Comparison of ENCODE assay signal across 9 cellular contexts in the genomic region with DNA sequence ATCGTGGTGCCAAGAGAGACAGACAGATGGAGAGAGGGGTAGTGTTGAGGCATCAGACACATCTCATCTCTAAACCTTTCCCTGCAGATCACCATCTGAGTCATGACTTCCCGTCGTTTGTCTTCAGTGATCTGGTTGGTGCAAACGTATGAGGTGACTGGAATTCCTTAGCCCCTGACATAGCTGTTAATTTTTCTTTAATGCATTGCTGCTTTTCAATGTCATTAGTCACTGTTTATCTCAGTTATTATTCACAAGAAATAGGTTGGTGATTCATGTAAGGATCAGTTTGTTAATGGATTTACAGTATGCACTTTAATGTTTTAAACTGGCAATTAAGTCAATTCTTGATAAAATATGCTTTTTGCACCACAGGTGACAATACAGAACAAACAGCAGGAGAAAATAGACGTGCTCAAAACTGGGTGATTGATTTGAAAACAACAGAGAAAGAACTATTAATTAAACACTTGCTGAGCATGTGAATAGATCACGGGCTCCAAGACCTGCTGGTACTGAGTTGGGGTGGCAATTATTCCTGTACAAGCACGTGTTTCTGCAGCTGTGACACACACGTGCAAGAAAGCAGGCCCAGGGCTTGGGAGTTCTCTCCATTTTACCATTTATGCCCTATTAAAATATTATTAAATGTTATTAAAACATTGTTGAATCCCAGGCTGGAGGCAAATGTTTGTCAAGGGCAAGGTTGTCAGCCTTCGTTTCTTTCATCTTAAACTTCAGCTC. TPM values are rescaled to one million over a fixed set of nuclear protein-coding genes. Genes with fewer than 3 reads are reported as not detected.
A peak's percentile ranks its signal among the peaks of the same experiment; 100 is the strongest.
DNase-seq lines count a peak whose midpoint lies in the region; ATAC-seq, FAIRE-seq and TF ChIP-seq lines count a peak whose summit lies in the region.
"Had no signal": no experiment of that assay in that cellular context is flagged by ENCODE, and none has a peak within 500 bp of the region (broad histone marks: within the 10 kb centered on the region; RNA-seq: fewer than 3 reads in every experiment).

No MANE protein-coding gene starts in this region.

- H2AFZ ChIP-seq in endothelial cell of umbilical vein (ENCODE audit: low read depth, low read length), result peak overlapping the region; percentile 14

- no peaks in the 10 kb centered on the region for H3K9me3 ChIP-seq in endothelial cell of umbilical vein (replicated peaks; ENCODE audit: control insufficient read depth, insufficient read depth, low read length)

- H3K9ac ChIP-seq in endothelial cell of umbilical vein (replicated peaks; ENCODE audit: extremely low read depth, insufficient read depth, low read length), result peak overlapping the region; percentile 97

- peak; percentile 98 for FAIRE-seq in endothelial cell of umbilical vein (lab: Jason Lieb, UNC)

- H3K27me3 ChIP-seq in endothelial cell of umbilical vein (ENCODE audit: control insufficient read depth in 2 of 2, insufficient read depth in 2 of 2, low read length in 2 of 2), result no peaks in the 10 kb centered on the region

- H3K4me1 ChIP-seq in endothelial cell of umbilical vein (ENCODE audit: control insufficient read depth, extremely low read depth, insufficient read depth, low read length), result peaks cover 44% of the 10 kb centered on the region

- H3K9me1 ChIP-seq in endothelial cell of umbilical vein (replicated peaks; ENCODE audit: control insufficient read depth, extremely low read depth, insufficient read depth, low read length), result no peaks in the 10 kb centered on the region

- DNase-seq in A172 (ENCODE audit: low spot score) (peak; percentile 98), NOMO-1 treated with DMSO at 0.1 percent for 48 hours (lab: John Stamatoyannopoulos, UW; ENCODE audit: unreplicated experiment) (peak; percentile 48), endothelial cell of umbilical vein (ENCODE audit: low read depth, low spot score) (peak; percentile 82), AML-193 (lab: John Stamatoyannopoulos, UW) (no peak), NCI-H526 treated with DMSO at 0.1 percent for 48 hours (lab: John Stamatoyannopoulos, UW) (no peak)
- no peak for DNase-seq in stimulated activated CD4-positive, alpha-beta T cell treated with anti-CD3 and anti-CD28 coated beads, Interleukin-4, amount 100 ng/mL, for 24 hours
- DNase-seq: activated CD4-positive, alpha-beta T cell treated with anti-CD3 and anti-CD28 coated beads, Interleukin-2, amount 50 U/mL, for 48 hours had no signal

- intact Hi-C loops in endothelial cell of umbilical vein (cut with micrococcal nuclease), result loop anchor here (1.0 to 5.0 kb wide), 5 partner anchors 32 to 1669 kb away; a partner anchor contains a TSS

- BruUV-seq in endothelial cell of umbilical vein (replicated peaks; lab: Mats Ljungman, UMichigan), result no TSS peak

- peak overlapping the region; percentile 85 for H3K27ac ChIP-seq in endothelial cell of umbilical vein (ENCODE audit: insufficient read depth, low read depth, low read length)

- dilution Hi-C loops in endothelial cell of umbilical vein (cut with MboI; ENCODE audit: extremely low pct_ligation_motif_present, low sequenced_read_pairs), result no loop called here

- no peak overlapping the region for H3K4me3 ChIP-seq in endothelial cell of umbilical vein (replicated peaks in 1 of 3; ENCODE audit: insufficient read depth in 1 of 3, low read depth in 1 of 3, low read length in 3 of 3)

- peaks cover 9% of the 10 kb centered on the region for H3K79me2 ChIP-seq in endothelial cell of umbilical vein (ENCODE audit: control insufficient read depth, insufficient read depth, low read length)

- CTCF ChIA-PET in endothelial cell of umbilical vein (lab: Charles Lee), result interaction anchor here (0.6 to 1.6 kb wide), 6 partner anchors 19 to 227 kb away, joined by 3 to 4 read pairs (median 3); no protein-coding TSS in a partner anchor

- H4K20me1 ChIP-seq in endothelial cell of umbilical vein (replicated peaks; ENCODE audit: control insufficient read depth, extremely low read depth, insufficient read depth, low read length), result no peaks in the 10 kb centered on the region

- TF ChIP-seq CTCF in endothelial cell of umbilical vein (IDR thresholded peaks at IDR 0.05; ENCODE audit: extremely low read depth in 1 of 2, insufficient read depth in 1 of 2, low read depth in 1 of 2, low read length in 2 of 2), result no peak

- no peak for TF ChIP-seq POLR2A in endothelial cell of umbilical vein (IDR thresholded peaks at IDR 0.05; ENCODE audit: low read depth, low read length)

- no peaks in the 10 kb centered on the region for H3K36me3 ChIP-seq in endothelial cell of umbilical vein (ENCODE audit: control insufficient read depth in 2 of 2, extremely low read depth in 1 of 2, insufficient read depth in 2 of 2, low read length in 2 of 2)

- peak overlapping the region; percentile 48 for H3K4me2 ChIP-seq in endothelial cell of umbilical vein (ENCODE audit: insufficient read depth, low read length)

- POLR2A ChIA-PET in endothelial cell of umbilical vein (lab: Charles Lee), result no interaction called here

- ATAC-seq in GM18511 (IDR thresholded peaks at IDR 0.05; ENCODE audit: unreplicated experiment) (peak; percentile 31), HG03354 (IDR thresholded peaks at IDR 0.05; ENCODE audit: poor library complexity, severe bottlenecking, unreplicated experiment) (no peak)

TF ChIP-seq in endothelial cell of umbilical vein, 7 proteins besides CTCF, POLR2A, EP300 and RAD21:
- peak; percentile 90 for TF ChIP-seq JUN (IDR thresholded peaks at IDR 0.05; ENCODE audit: borderline replicate concordance, insufficient read depth, insufficient read length, low read depth)
- TF ChIP-seq, protein P1, sequence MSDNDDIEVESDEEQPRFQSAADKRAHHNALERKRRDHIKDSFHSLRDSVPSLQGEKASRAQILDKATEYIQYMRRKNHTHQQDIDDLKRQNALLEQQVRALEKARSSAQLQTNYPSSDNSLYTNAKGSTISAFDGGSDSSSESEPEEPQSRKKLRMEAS (IDR thresholded peaks at IDR 0.05; ENCODE audit: insufficient read depth, insufficient read length), result peak; percentile 89
- peak; percentile 41 for TF ChIP-seq GATA2 (IDR thresholded peaks at IDR 0.05; ENCODE audit: insufficient read depth, insufficient read length, low read depth, low read length)
- peak; percentile 47 for TF ChIP-seq POLR2AphosphoS5 (IDR thresholded peaks at IDR 0.05; ENCODE audit: insufficient read depth, low read depth, low read length)
- peak; percentile 93 for TF ChIP-seq FOS (IDR thresholded peaks at IDR 0.05; ENCODE audit: borderline replicate concordance, insufficient read depth, low read length)
- no peak for TF ChIP-seq MYC (IDR thresholded peaks at IDR 0.05; ENCODE audit: low read depth, low read length)
- TF ChIP-seq EZH2 (IDR thresholded peaks at IDR 0.05; ENCODE audit: borderline replicate concordance, low read depth, low read length, severe bottlenecking), result no peak

RNA-seq across cellular contexts. Expression of a gene that starts 1.4 kb away (rescaled TPM):
- total RNA-seq in A172 (2014; rRNA removed; shearing (Covaris generic)), result 34.1 and 72.2 TPM in 2 replicates
- total RNA-seq in endothelial cell of umbilical vein, result 43.6 and 50.0 TPM in 2 replicates
- polyA plus RNA-seq in endothelial cell of umbilical vein, result 5.1 and 5.4 TPM in 2 replicates
- polyA plus RNA-seq in endothelial cell of umbilical vein (2011; cell fraction: cytosol; rRNA removed), result 5.7 and 6.1 TPM in 2 replicates
- polyA plus RNA-seq in endothelial cell of umbilical vein (2011; cell fraction: nucleus; rRNA removed), result 7.9 and 10.0 TPM in 2 replicates
- polyA plus RNA-seq in endothelial cell of umbilical vein (2012), result 9.9 and 22.2 TPM in 2 replicates
- 12.0 and 14.0 TPM in 2 replicates for polyA minus RNA-seq in endothelial cell of umbilical vein
- not detected for polyA minus RNA-seq in endothelial cell of umbilical vein (2011; cell fraction: cytosol; rRNA and poly(A)+ RNA removed)
- 10.7 and 15.0 TPM in 2 replicates for polyA minus RNA-seq in endothelial cell of umbilical vein (2011; cell fraction: nucleus; rRNA and poly(A)+ RNA removed)

Comparison
In these comparisons a context has a peak if more than half of its experiments do, and no peak if none do; other contexts are left out.
1. DNase-seq: peak in A172 (single experiment), NOMO-1 treated with DMSO at 0.1 percent for 48 hours (single experiment) and endothelial cell of umbilical vein (single experiment); none in AML-193 (0 of 2), stimulated activated CD4-positive, alpha-beta T cell treated with anti-CD3 and anti-CD28 coated beads, Interleukin-4, amount 100 ng/mL, for 24 hours (single experiment) and NCI-H526 treated with DMSO at 0.1 percent for 48 hours (single experiment).